ENCODE assay signal across 12 cellular contexts in the genomic region with DNA sequence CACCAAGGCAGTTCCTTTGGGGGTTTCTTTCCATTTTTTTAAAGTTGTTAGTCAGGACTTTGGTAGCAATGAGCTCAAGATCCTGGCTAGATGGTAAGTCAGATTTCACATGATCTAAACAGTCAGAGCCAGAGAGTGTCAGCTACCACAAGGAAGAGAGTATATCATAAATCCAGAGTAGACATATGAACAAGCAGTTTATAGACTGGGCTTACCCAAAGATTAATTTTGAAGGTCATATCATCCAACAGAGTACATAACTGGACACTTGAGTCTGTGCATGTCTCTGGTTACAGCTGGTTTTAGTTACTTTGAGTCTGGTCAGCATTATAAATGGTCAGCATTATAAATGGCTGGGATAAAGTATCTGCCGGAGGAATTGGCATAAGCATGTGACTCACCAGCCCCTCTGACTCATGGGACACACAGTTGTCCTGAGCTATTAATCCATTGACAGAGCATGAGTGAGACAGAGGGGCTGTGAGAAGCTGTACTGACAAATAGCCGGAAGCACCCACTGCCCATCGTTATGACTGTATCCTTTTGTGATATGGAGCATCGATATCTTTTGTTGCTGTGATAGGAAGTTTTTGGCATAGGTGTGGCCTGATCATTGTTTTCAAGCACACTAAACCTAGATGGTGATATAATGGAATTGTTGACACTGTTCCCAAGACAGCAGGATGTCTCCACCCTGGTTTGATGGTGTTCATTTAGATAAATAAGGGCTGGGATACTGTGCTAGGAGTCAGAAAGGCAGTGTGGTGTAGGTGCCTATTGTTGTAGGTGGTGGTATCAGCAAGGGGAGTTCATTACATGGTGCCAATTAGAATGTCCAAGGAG. TPM values are rescaled to one million over a fixed set of nuclear protein-coding genes. Genes with fewer than 3 reads are reported as not detected.
A peak's percentile ranks its signal among the peaks of the same experiment; 100 is the strongest.
DNase-seq lines count a peak whose midpoint lies in the region; ATAC-seq, FAIRE-seq and TF ChIP-seq lines count a peak whose summit lies in the region.
"Had no signal": no experiment of that assay in that cellular context is flagged by ENCODE, and none has a peak within 500 bp of the region (broad histone marks: within the 10 kb centered on the region; RNA-seq: fewer than 3 reads in every experiment).

No MANE protein-coding gene starts in this region.

- TF ChIP-seq POLR2A in uterus (IDR thresholded peaks at IDR 0.05), result no peak

- H3K27ac ChIP-seq in cardiac muscle cell (peak overlapping the region; percentile 75), uterus (peak overlapping the region; percentile 75)
- H3K27ac ChIP-seq: BLaER1 had no signal

- H3K27me3 ChIP-seq in cardiac muscle cell, result no peaks in the 10 kb centered on the region
- H3K27me3 ChIP-seq in uterus, result no peaks in the 10 kb centered on the region
- H3K27me3 ChIP-seq: BLaER1 had no signal

- TF ChIP-seq CTCF in cardiac muscle cell (IDR thresholded peaks at IDR 0.05; ENCODE audit: low read depth, low read length), result no peak
- TF ChIP-seq CTCF in astrocyte of the spinal cord (IDR thresholded peaks at IDR 0.05; ENCODE audit: low read depth, low read length), result no peak
- TF ChIP-seq CTCF in uterus (IDR thresholded peaks at IDR 0.05), result no peak

- intact Hi-C loops in Right ventricle myocardium inferior (cut with DNase I) (no loop called here), uterus (cut with DNase I; ENCODE audit: low total_unique reads) (no loop called here)

- H3K4me3 ChIP-seq in cardiac muscle cell, result no peak overlapping the region
- H3K4me3 ChIP-seq in astrocyte of the spinal cord (ENCODE audit: low read depth, low read length), result no peak overlapping the region
- no peak overlapping the region for H3K4me3 ChIP-seq in uterus
- H3K4me3 ChIP-seq: BLaER1 had no signal

- H3K36me3 ChIP-seq in cardiac muscle cell, result no peaks in the 10 kb centered on the region
- H3K36me3 ChIP-seq in uterus, result no peaks in the 10 kb centered on the region
- H3K36me3 ChIP-seq: BLaER1 had no signal

- H3K4me1 ChIP-seq in cardiac muscle cell (ENCODE audit: low read depth) (peaks cover 48% of the 10 kb centered on the region), uterus (peaks cover 0 to 9% of the 10 kb centered on the region in 2 donors)

- no peak for FAIRE-seq in GM19239 (lab: Jason Lieb, UNC)

- ATAC-seq in Right ventricle myocardium inferior, result no peak
- no peak for ATAC-seq in GM19328 (IDR thresholded peaks at IDR 0.05; ENCODE audit: unreplicated experiment)
- ATAC-seq: activated CD8-positive, alpha-beta memory T cell treated with anti-CD3 and anti-CD28 coated beads, Interleukin-2, amount 10 ng/mL, durations not matched to agents 7 days and 5 days had no signal

- DNase-seq in cardiac muscle cell (ENCODE audit: low read depth in 1 of 2, low spot score in 1 of 2), result peak in 1 of 2 donors; percentile 65
- no peak for DNase-seq in Right ventricle myocardium inferior (ENCODE audit: missing footprints)
- DNase-seq in astrocyte of the spinal cord (ENCODE audit: low read depth, low spot score), result peak; percentile 95
- peak; percentile 93 for DNase-seq in kidney tubule cell (ENCODE audit: low spot score)
- DNase-seq in uterus, result peak in 1 of 2 donors; percentile 62
- DNase-seq in GM19239 (ENCODE audit: insufficient read length, low spot score), result no peak
- no peak for DNase-seq in activated T-cell treated with anti-CD3 and anti-CD28 coated beads, Interleukin-2, amount 50 U/mL, for 48 hours
- DNase-seq: activated CD8-positive, alpha-beta memory T cell treated with anti-CD3 and anti-CD28 coated beads, Interleukin-2, amount 10 ng/mL, durations not matched to agents 7 days and 5 days; head of caudate nucleus; NCI-H524 treated with DMSO at 0.1 percent for 48 hours had no signal

- H3K9me3 ChIP-seq in cardiac muscle cell (ENCODE audit: low read depth) (no peaks in the 10 kb centered on the region), uterus (no peaks in the 10 kb centered on the region)
- H3K9me3 ChIP-seq: BLaER1 had no signal

- in situ Hi-C loops in astrocyte of the spinal cord (cut with HindIII; ENCODE audit: low sequenced_read_pairs), result no loop called here

RNA-seq across cellular contexts. Expression of gene PPP1R3C, which starts 19.2 kb away (rescaled TPM):
- 51.7 and 90.7 TPM in 2 replicates for total RNA-seq in cardiac muscle cell
- 52.1 and 81.4 TPM in 2 replicates for polyA plus RNA-seq in cardiac muscle cell
- 137 TPM for total RNA-seq in Right ventricle myocardium inferior
- total RNA-seq in uterus, result 10 to 100 TPM; 19.7 to 55.2 (median 25.5) TPM
- total RNA-seq: activated CD8-positive, alpha-beta memory T cell treated with anti-CD3 and anti-CD28 coated beads, Interleukin-2, amount 10 ng/mL, durations not matched to agents 7 days and 5 days had no signal

Comparison
In these comparisons a context has a peak if more than half of its experiments do, and no peak if none do; other contexts are left out.
1. DNase-seq: peak in astrocyte of the spinal cord (single experiment) and kidney tubule cell (single experiment); none in Right ventricle myocardium inferior (single experiment), GM19239 (single experiment) and activated T-cell treated with anti-CD3 and anti-CD28 coated beads, Interleukin-2, amount 50 U/mL, for 48 hours (0 of 2).